31 cellular contexts compared by ENCODE assay signal in genomic region chr11:37402663-37403062, GRCh38.
"Had no signal": no experiment of that assay in that cellular context is flagged by ENCODE, and none has a peak within 500 bp of the region (broad histone marks: within the 10 kb centered on the region; RNA-seq: fewer than 3 reads in every experiment).

No MANE protein-coding gene starts in this region.

- FAIRE-seq: astrocyte, bronchial epithelial cell, colon had no signal

- H3K9me3 ChIP-seq: esophagus muscularis mucosa, gastroesophageal sphincter had no signal

- H3K36me3 ChIP-seq: brain microvascular endothelial cell, esophagus muscularis mucosa, gastroesophageal sphincter, heart right ventricle, WERI-Rb-1 had no signal

- ATAC-seq: activated CD4-positive, CD25-positive, alpha-beta regulatory T cell treated with anti-CD3 and anti-CD28 coated beads, Interleukin-2, amount 50 U/mL, for 24 hours; activated CD8-positive, alpha-beta T cell treated with anti-CD3 and anti-CD28 coated beads for 36 hours; activated T-cell treated with anti-CD3 and anti-CD28 coated beads, Interleukin-2, amount 50 U/mL, for 4 hours; activated T-helper 17 cell treated with anti-CD3 and anti-CD28 coated beads, Interleukin-2, amount 50 U/mL, for 72 hours; effector memory CD8-positive, alpha-beta T cell; gastroesophageal sphincter; heart right ventricle had no signal

- H3K27ac ChIP-seq: brain microvascular endothelial cell, esophagus muscularis mucosa, gastroesophageal sphincter, heart right ventricle, WERI-Rb-1 had no signal

- H3K4me3 ChIP-seq: esophagus muscularis mucosa, gastroesophageal sphincter, heart right ventricle had no signal

- H3K27me3 ChIP-seq: brain microvascular endothelial cell, esophagus muscularis mucosa, gastroesophageal sphincter, heart right ventricle had no signal

- H3K4me1 ChIP-seq: esophagus muscularis mucosa, gastroesophageal sphincter, heart right ventricle had no signal

- DNase-seq: activated B cell treated with CpG ODN at 0.5 μM for 24 hours; activated CD4-positive, alpha-beta T cell treated with anti-CD3 and anti-CD28 coated beads for 48 hours; activated CD4-positive, alpha-beta T cell treated with anti-CD3 and anti-CD28 coated beads, Interleukin-2, amount 50 U/mL, for 1 hour; activated CD4-positive, alpha-beta T cell treated with anti-CD3 and anti-CD28 coated beads, Interleukin-2, amount 50 U/mL, for 48 hours; activated CD8-positive, alpha-beta memory T cell treated with anti-CD3 and anti-CD28 coated beads for 24 hours; activated CD8-positive, alpha-beta T cell treated with anti-CD3 and anti-CD28 coated beads for 36 hours; activated effector memory CD4-positive, alpha-beta T cell treated with Interleukin-2 at 50 U/mL for 16 hours; activated gamma-delta T cell treated with Interleukin-2 at 50 U/mL for 16 hours; activated naive CD4-positive, alpha-beta T cell treated with anti-CD3 and anti-CD28 coated beads, Interleukin-2, amount 50 U/mL, for 16 hours; activated naive CD4-positive, alpha-beta T cell treated with Interleukin-2 at 50 U/mL for 16 hours; activated T-cell treated with anti-CD3 and anti-CD28 coated beads, Interleukin-2, amount 50 U/mL, for 4 hours; amniotic stem cell; anterior cingulate cortex; brain microvascular endothelial cell; caudate nucleus; cortex of kidney; dermis blood vessel endothelial cell; effector CD4-positive, alpha-beta T cell; effector memory CD8-positive, alpha-beta T cell; erythroblast; foreskin melanocyte; heart right ventricle; T-helper 9 cell; WERI-Rb-1 had no signal
